ENCODE assay signal across 1 cellular context in genomic region chr12:56041579-56042429, GRCh38.
A peak's percentile ranks its signal among the peaks of the same experiment; 100 is the strongest.
TF ChIP-seq lines count a peak whose summit lies in the region.

Gene RPS26, plus strand, starts transcription at chr12:56041918. Its CDS starts 249 bp downstream, at chr12:56042167.

TF ChIP-seq in K562, 482 proteins besides CTCF, POLR2A, EP300 and RAD21 (continued from another document and continues in another):
- TF ChIP-seq RREB1 (CRISPR knock-in tag; IDR thresholded peaks at IDR 0.05) (peak; percentile 89; the same call in 1 of the 2 replicates), CREB3 (tag; conservative IDR thresholded peaks at IDR 0.05; ENCODE audit: low read depth) (0 out of 2 replicates have a peak, but pooled peaks have one; percentile 64), ZBTB8A (IDR thresholded peaks at IDR 0.05; ENCODE audit: partially characterized antibody) (peak; percentile 11), L3MBTL2 (IDR thresholded peaks at IDR 0.05) (peak; percentile 88), HMBOX1 (IDR thresholded peaks at IDR 0.05) (peak; percentile 54; the same call in 1 of the 2 replicates), DMBX1 (CRISPR knock-in tag; IDR thresholded peaks at IDR 0.05; ENCODE audit: borderline replicate concordance) (no peak), ZNF512 (tag; IDR thresholded peaks at IDR 0.05) (no peak), PHF8 (IDR thresholded peaks at IDR 0.05; ENCODE audit: borderline replicate concordance, low read length) (peak; percentile 96), MLLT1 (IDR thresholded peaks at IDR 0.05) (peak; percentile 87 to 89; a peak in 3 of 4 replicates), DLX4 (CRISPR knock-in tag; IDR thresholded peaks at IDR 0.05) (no peak), ZNF668 (CRISPR knock-in tag; IDR thresholded peaks at IDR 0.05) (no peak), TOE1 (IDR thresholded peaks at IDR 0.05; ENCODE audit: borderline replicate concordance) (peak; percentile 79), TOE1 (CRISPR knock-in tag; IDR thresholded peaks at IDR 0.05; ENCODE audit: borderline replicate concordance, low read depth) (peak; percentile 19; the same call in 1 of the 2 replicates), ZC3H11A (IDR thresholded peaks at IDR 0.05; ENCODE audit: low read depth, low read length) (peak; percentile 18; the same call in 1 of the 2 replicates), HDAC2 (IDR thresholded peaks at IDR 0.05) (peak; percentile 80), ZNF318 (IDR thresholded peaks at IDR 0.05; ENCODE audit: borderline replicate concordance in 1 of 2, low read depth in 1 of 2) (peak in 1 of 2 experiments; percentile 89; a peak in 2 of 4 replicates), ZC3H8 (IDR thresholded peaks at IDR 0.05) (peak; percentile 91), ZNF395 (CRISPR knock-in tag; IDR thresholded peaks at IDR 0.05) (peak; percentile 97), RB1 (IDR thresholded peaks at IDR 0.05; ENCODE audit: low read depth) (peak; percentile 73), TARDBP (IDR thresholded peaks at IDR 0.05) (peak; percentile 57), ZNF384 (IDR thresholded peaks at IDR 0.05; ENCODE audit: low read depth, low read length) (no peak), ZNF23 (CRISPR knock-in tag; IDR thresholded peaks at IDR 0.05) (no peak), XRCC3 (IDR thresholded peaks at IDR 0.05) (no peak), ETS2 (tag; IDR thresholded peaks at IDR 0.05; ENCODE audit: borderline replicate concordance, poor library complexity, severe bottlenecking) (peak; percentile 74), POLR2AphosphoS2 (IDR thresholded peaks at IDR 0.05; ENCODE audit: low read length) (peak; percentile 73; the same call in 1 of the 2 replicates), MITF (IDR thresholded peaks at IDR 0.05) (no peak), GTF2A2 (tag; IDR thresholded peaks at IDR 0.05) (peak; percentile 100), PTBP1 (IDR thresholded peaks at IDR 0.05; ENCODE audit: low read depth, low read length) (0 out of 2 replicates have a peak, but pooled peaks have one; percentile 40), EZH2 (IDR thresholded peaks at IDR 0.05; ENCODE audit: borderline replicate concordance, low read depth, low read length) (no peak), SRF (CRISPR knock-in tag; IDR thresholded peaks at IDR 0.05) (0 out of 4 replicates have a peak, but pooled peaks of 1 of the 2 experiments have one; percentile 4), JUN (IDR thresholded peaks at IDR 0.05; ENCODE audit: borderline replicate concordance, low read depth, low read length) (no peak; the same call in 1 of the 2 replicates), JUN (CRISPR knock-in tag; IDR thresholded peaks at IDR 0.05; ENCODE audit: borderline replicate concordance) (no peak), FOXK2 (conservative IDR thresholded peaks at IDR 0.05 in 1 of 2, IDR thresholded peaks at IDR 0.05 in 1 of 2; ENCODE audit: low read depth in 2 of 2) (peak; percentile 47 to 77; a peak in 3 of 4 replicates)
